Comparison of ENCODE assay signal across 25 cellular contexts in the genomic region with DNA sequence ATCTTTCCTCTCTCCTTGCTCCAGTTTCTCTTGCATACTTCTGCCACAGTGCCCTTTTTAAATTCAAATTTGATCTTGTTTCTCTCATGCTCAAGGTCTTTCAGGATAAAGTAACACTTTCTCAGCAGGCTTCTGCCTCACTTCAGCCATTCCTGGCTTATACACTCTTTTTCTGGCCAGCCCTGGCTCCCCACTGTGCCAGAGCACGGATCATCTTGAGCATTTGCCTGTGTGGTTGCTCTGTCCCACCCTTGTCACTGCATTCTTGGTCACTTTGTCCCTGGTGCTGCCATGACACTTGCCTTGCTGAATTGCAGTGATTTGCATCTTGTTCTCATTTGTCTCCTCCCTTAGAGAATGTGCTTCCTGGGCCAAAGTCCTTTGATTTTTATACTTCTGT.
"Had no signal": no experiment of that assay in that cellular context is flagged by ENCODE, and none has a peak within 500 bp of the region (broad histone marks: within the 10 kb centered on the region; RNA-seq: fewer than 3 reads in every experiment).

No MANE protein-coding gene starts in this region.

- H3K9me3 ChIP-seq: mucosa of descending colon, prostate gland, thyroid gland, upper lobe of right lung had no signal

- H3K4me3 ChIP-seq: mucosa of descending colon, prostate gland, spleen, thyroid gland, upper lobe of right lung had no signal

- H3K27ac ChIP-seq: foreskin keratinocyte, prostate gland, spleen, thyroid gland, upper lobe of right lung, WERI-Rb-1 had no signal

- H3K4me1 ChIP-seq: foreskin keratinocyte, prostate gland, spleen, thyroid gland, upper lobe of right lung had no signal

- H3K27ac Mint-ChIP-seq: activated naive CD4-positive, alpha-beta T cell treated with anti-CD3 and anti-CD28 coated beads, Interleukin-2, amount 50 U/mL, for 24 hours; dendritic cell treated with granulocyte-macrophage colony-stimulating factor and Interleukin-4, amounts not matched to agents 40 ng/mL and 50 ng/mL, for 4 days; memory B cell; stimulated activated naive CD8-positive, alpha-beta T cell treated with anti-CD3 and anti-CD28 coated beads, Interleukin-15, Interleukin-2, amounts not matched to agents 100 ng/mL and 50 ng/mL, for 24 hours; T-cell; T-helper 2 cell treated with Interferon-gamma antibody and Interleukin-4, amounts not matched to agents 5 μg/mL and 100 μg/mL, for 36 hours had no signal

- H3K36me3 Mint-ChIP-seq: activated naive CD4-positive, alpha-beta T cell treated with anti-CD3 and anti-CD28 coated beads, Interleukin-2, amount 50 U/mL, for 24 hours; brain; memory B cell; naive B cell; T-cell had no signal

- H3K36me3 ChIP-seq: prostate gland, spleen, thyroid gland, upper lobe of right lung, WERI-Rb-1 had no signal

- H3K27me3 ChIP-seq: spleen, thyroid gland, upper lobe of right lung had no signal

- DNase-seq: activated CD4-positive, alpha-beta T cell treated with anti-CD3 and anti-CD28 coated beads for 1 hour; activated CD4-positive, alpha-beta T cell treated with anti-CD3 and anti-CD28 coated beads, Interleukin-2, amount 50 U/mL, for 1 hour; activated gamma-delta T cell treated with Interleukin-2 at 50 U/mL for 16 hours; activated T-cell treated with anti-CD3 and anti-CD28 coated beads, Interleukin-2, amount 50 U/mL, for 1 hour; anterior cingulate cortex; effector CD4-positive, alpha-beta T cell; erythroblast; foreskin keratinocyte; left colon; mucosa of descending colon; naive B cell; spleen; stimulated activated CD4-positive, alpha-beta T cell treated with anti-CD3 and anti-CD28 coated beads, Interleukin-4, amount 100 ng/mL, for 4 hours; substantia nigra; T-cell; thyroid gland; upper lobe of right lung; WERI-Rb-1 had no signal

- ATAC-seq: foreskin keratinocyte, left colon, mucosa of descending colon, T-cell, upper lobe of right lung had no signal

- H3K9me3 Mint-ChIP-seq: activated naive CD4-positive, alpha-beta T cell treated with anti-CD3 and anti-CD28 coated beads, Interleukin-2, amount 50 U/mL, for 24 hours; dendritic cell treated with granulocyte-macrophage colony-stimulating factor and Interleukin-4, amounts not matched to agents 40 ng/mL and 50 ng/mL, for 4 days; T-helper 2 cell treated with Interferon-gamma antibody and Interleukin-4, amounts not matched to agents 5 μg/mL and 100 μg/mL, for 36 hours had no signal

- H3K27me3 Mint-ChIP-seq: activated naive CD4-positive, alpha-beta T cell treated with anti-CD3 and anti-CD28 coated beads, Interleukin-2, amount 50 U/mL, for 24 hours; dendritic cell treated with granulocyte-macrophage colony-stimulating factor and Interleukin-4, amounts not matched to agents 40 ng/mL and 50 ng/mL, for 4 days; memory B cell; naive B cell; stimulated activated naive CD8-positive, alpha-beta T cell treated with anti-CD3 and anti-CD28 coated beads, Interleukin-15, Interleukin-2, amounts not matched to agents 100 ng/mL and 50 ng/mL, for 24 hours; T-cell had no signal

- H3K4me1 Mint-ChIP-seq: activated naive CD4-positive, alpha-beta T cell treated with anti-CD3 and anti-CD28 coated beads, Interleukin-2, amount 50 U/mL, for 24 hours; memory B cell; naive B cell; T-cell had no signal

- H3K4me3 Mint-ChIP-seq: activated naive CD4-positive, alpha-beta T cell treated with anti-CD3 and anti-CD28 coated beads, Interleukin-2, amount 50 U/mL, for 24 hours; brain; dendritic cell treated with granulocyte-macrophage colony-stimulating factor and Interleukin-4, amounts not matched to agents 40 ng/mL and 50 ng/mL, for 4 days; memory B cell; naive B cell; stimulated activated naive CD8-positive, alpha-beta T cell treated with anti-CD3 and anti-CD28 coated beads, Interleukin-15, Interleukin-2, amounts not matched to agents 100 ng/mL and 50 ng/mL, for 24 hours; T-cell; T-helper 2 cell treated with Interferon-gamma antibody and Interleukin-4, amounts not matched to agents 5 μg/mL and 100 μg/mL, for 36 hours had no signal
